Comparison of ENCODE assay signal across 1 cellular context in the genomic region with DNA sequence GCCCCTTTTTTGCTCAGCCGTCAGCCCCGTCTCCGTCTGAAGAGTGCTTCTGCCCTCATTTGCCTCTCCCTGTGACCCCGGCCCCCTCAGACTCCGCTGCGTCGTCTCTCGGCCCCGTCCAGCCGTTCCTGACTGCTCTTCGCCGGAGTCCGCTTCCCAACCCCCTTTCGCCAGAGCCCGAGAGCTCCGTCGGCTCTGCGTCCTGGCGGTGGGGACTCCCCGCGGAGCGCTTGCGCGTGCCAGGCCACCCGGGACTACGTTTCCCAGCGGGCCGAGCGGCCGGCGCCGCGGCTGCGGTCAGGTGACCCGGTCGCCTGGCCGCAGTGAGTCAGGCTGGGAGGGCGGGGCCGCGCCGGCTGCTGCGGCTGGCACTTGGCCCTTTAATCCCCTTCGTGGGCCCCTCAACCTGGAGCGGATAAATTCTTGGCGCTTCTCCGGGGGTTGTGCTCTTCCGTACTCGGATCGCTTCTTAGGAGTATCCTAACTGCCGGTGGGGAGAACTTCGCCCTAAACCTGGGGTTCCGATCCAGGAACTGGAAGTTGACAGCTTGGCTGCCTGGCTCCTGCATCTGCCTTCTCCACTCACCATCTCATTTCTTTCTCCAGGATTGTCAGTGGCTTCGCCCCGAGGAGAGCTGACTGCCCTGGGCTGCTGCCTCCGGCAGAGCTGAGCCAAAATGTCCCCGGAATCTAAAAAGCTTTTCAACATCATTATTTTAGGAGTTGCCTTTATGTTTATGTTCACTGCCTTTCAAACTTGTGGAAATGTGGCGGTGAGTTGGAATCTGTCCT.
A peak's percentile ranks its signal among the peaks of the same experiment; 100 is the strongest.
TF ChIP-seq lines count a peak whose summit lies in the region.

A gene (plus strand): TSS at position 444 of the 792 bp plus-strand sequence. CDS start 234 bp downstream, at position 678.

TF ChIP-seq in HepG2, 621 proteins besides CTCF, POLR2A, EP300 and RAD21 (continued from another document and continues in another):
- TF ChIP-seq, protein P1, sequence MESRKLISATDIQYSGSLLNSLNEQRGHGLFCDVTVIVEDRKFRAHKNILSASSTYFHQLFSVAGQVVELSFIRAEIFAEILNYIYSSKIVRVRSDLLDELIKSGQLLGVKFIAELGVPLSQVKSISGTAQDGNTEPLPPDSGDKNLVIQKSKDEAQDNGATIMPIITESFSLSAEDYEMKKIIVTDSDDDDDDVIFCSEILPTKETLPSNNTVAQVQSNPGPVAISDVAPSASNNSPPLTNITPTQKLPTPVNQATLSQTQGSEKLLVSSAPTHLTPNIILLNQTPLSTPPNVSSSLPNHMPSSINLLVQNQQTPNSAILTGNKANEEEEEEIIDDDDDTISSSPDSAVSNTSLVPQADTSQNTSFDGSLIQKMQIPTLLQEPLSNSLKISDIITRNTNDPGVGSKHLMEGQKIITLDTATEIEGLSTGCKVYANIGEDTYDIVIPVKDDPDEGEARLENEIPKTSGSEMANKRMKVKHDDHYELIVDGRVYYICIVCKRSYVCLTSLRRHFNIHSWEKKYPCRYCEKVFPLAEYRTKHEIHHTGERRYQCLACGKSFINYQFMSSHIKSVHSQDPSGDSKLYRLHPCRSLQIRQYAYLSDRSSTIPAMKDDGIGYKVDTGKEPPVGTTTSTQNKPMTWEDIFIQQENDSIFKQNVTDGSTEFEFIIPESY (CRISPR knock-in tag; IDR thresholded peaks at IDR 0.05) = 0 out of 2 replicates have a peak, but pooled peaks have one; percentile 8
- TF ChIP-seq, protein P2, sequence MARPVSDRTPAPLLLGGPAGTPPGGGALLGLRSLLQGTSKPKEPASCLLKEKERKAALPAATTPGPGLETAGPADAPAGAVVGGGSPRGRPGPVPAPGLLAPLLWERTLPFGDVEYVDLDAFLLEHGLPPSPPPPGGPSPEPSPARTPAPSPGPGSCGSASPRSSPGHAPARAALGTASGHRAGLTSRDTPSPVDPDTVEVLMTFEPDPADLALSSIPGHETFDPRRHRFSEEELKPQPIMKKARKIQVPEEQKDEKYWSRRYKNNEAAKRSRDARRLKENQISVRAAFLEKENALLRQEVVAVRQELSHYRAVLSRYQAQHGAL (CRISPR knock-in tag; IDR thresholded peaks at IDR 0.05; ENCODE audit: not compliant biosample characterization) = no peak
- TF ChIP-seq FIP1L1 (IDR thresholded peaks at IDR 0.05; ENCODE audit: borderline replicate concordance, insufficient read depth, low read depth, low read length) (0 out of 2 replicates have a peak, but pooled peaks have one; percentile 79), TBX3 (IDR thresholded peaks at IDR 0.05; ENCODE audit: borderline replicate concordance) (peak; percentile 73), CEBPB (IDR thresholded peaks at IDR 0.05; ENCODE audit: borderline replicate concordance, low read depth, low read length) (no peak), ZNF747 (CRISPR knock-in tag; IDR thresholded peaks at IDR 0.05; ENCODE audit: borderline replicate concordance) (no peak; the same call in 1 of the 2 replicates), PTBP1 (IDR thresholded peaks at IDR 0.05; ENCODE audit: low read depth, low read length, poor library complexity, severe bottlenecking) (no peak), ZNF317 (CRISPR knock-in tag; IDR thresholded peaks at IDR 0.05) (no peak), ZNF274 (CRISPR knock-in tag; IDR thresholded peaks at IDR 0.05) (no peak), SIN3B (IDR thresholded peaks at IDR 0.05; ENCODE audit: low read length) (peak; percentile 14; the same call in 1 of the 2 replicates), MBNL3 (CRISPR knock-in tag; conservative IDR thresholded peaks at IDR 0.05) (no peak), ZNF10 (CRISPR knock-in tag; IDR thresholded peaks at IDR 0.05; ENCODE audit: borderline replicate concordance, low read depth) (no peak), MXD4 (CRISPR knock-in tag; IDR thresholded peaks at IDR 0.05) (peak; percentile 77; the same call in 1 of the 2 replicates), ZNF138 (CRISPR knock-in tag; IDR thresholded peaks at IDR 0.05; ENCODE audit: low read depth) (peak; percentile 70; the same call in 1 of the 2 replicates), ZNF720 (CRISPR knock-in tag; IDR thresholded peaks at IDR 0.05) (no peak), SCMH1 (CRISPR knock-in tag; IDR thresholded peaks at IDR 0.05; ENCODE audit: borderline replicate concordance) (no peak), ZNF589 (CRISPR knock-in tag; conservative IDR thresholded peaks at IDR 0.05) (peak; percentile 66; the same call in 1 of the 2 replicates), ZNF670 (CRISPR knock-in tag; IDR thresholded peaks at IDR 0.05; ENCODE audit: borderline replicate concordance) (no peak), RAD51 (IDR thresholded peaks at IDR 0.05; ENCODE audit: borderline replicate concordance) (peak; percentile 81), ZNF781 (CRISPR knock-in tag; IDR thresholded peaks at IDR 0.05; ENCODE audit: borderline replicate concordance, not compliant biosample characterization) (no peak), BRD4 (CRISPR knock-in tag; IDR thresholded peaks at IDR 0.05) (no peak), HNRNPH1 (optimal IDR thresholded peaks at IDR 0.05; ENCODE audit: low read depth, low read length) (no peak), JARID2 (CRISPR knock-in tag; IDR thresholded peaks at IDR 0.05; ENCODE audit: insufficient replicate concordance) (no peak), FOXK1 (CRISPR knock-in tag; IDR thresholded peaks at IDR 0.05; ENCODE audit: borderline replicate concordance, low read depth) (peak; percentile 10; the same call in 1 of the 2 replicates), NRL (CRISPR knock-in tag; IDR thresholded peaks at IDR 0.05; ENCODE audit: borderline replicate concordance) (no peak), SMARCE1 (IDR thresholded peaks at IDR 0.05; ENCODE audit: borderline replicate concordance) (no peak), ZFP37 (CRISPR knock-in tag; IDR thresholded peaks at IDR 0.05; ENCODE audit: borderline replicate concordance) (no peak), PLRG1 (conservative IDR thresholded peaks at IDR 0.05) (no peak), ZNF615 (CRISPR knock-in tag; IDR thresholded peaks at IDR 0.05; ENCODE audit: borderline replicate concordance) (0 out of 2 replicates have a peak, but pooled peaks have one; percentile 18), ZNF333 (CRISPR knock-in tag; IDR thresholded peaks at IDR 0.05; ENCODE audit: borderline replicate concordance) (no peak), SOX5 (CRISPR knock-in tag; IDR thresholded peaks at IDR 0.05; ENCODE audit: borderline replicate concordance) (peak; percentile 60)
- TF ChIP-seq, protein P3, sequence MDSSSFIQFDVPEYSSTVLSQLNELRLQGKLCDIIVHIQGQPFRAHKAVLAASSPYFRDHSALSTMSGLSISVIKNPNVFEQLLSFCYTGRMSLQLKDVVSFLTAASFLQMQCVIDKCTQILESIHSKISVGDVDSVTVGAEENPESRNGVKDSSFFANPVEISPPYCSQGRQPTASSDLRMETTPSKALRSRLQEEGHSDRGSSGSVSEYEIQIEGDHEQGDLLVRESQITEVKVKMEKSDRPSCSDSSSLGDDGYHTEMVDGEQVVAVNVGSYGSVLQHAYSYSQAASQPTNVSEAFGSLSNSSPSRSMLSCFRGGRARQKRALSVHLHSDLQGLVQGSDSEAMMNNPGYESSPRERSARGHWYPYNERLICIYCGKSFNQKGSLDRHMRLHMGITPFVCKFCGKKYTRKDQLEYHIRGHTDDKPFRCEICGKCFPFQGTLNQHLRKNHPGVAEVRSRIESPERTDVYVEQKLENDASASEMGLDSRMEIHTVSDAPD (CRISPR knock-in tag; IDR thresholded peaks at IDR 0.05) = no peak; the same call in 1 of the 2 replicates
- TF ChIP-seq, protein P4, sequence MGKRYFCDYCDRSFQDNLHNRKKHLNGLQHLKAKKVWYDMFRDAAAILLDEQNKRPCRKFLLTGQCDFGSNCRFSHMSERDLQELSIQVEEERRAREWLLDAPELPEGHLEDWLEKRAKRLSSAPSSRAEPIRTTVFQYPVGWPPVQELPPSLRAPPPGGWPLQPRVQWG (CRISPR knock-in tag; IDR thresholded peaks at IDR 0.05; ENCODE audit: borderline replicate concordance, low read depth) = no peak
- TF ChIP-seq, protein P5, sequence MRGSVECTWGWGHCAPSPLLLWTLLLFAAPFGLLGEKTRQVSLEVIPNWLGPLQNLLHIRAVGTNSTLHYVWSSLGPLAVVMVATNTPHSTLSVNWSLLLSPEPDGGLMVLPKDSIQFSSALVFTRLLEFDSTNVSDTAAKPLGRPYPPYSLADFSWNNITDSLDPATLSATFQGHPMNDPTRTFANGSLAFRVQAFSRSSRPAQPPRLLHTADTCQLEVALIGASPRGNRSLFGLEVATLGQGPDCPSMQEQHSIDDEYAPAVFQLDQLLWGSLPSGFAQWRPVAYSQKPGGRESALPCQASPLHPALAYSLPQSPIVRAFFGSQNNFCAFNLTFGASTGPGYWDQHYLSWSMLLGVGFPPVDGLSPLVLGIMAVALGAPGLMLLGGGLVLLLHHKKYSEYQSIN (CRISPR knock-in tag; IDR thresholded peaks at IDR 0.05; ENCODE audit: borderline replicate concordance) = no peak
- TF ChIP-seq, protein P6, sequence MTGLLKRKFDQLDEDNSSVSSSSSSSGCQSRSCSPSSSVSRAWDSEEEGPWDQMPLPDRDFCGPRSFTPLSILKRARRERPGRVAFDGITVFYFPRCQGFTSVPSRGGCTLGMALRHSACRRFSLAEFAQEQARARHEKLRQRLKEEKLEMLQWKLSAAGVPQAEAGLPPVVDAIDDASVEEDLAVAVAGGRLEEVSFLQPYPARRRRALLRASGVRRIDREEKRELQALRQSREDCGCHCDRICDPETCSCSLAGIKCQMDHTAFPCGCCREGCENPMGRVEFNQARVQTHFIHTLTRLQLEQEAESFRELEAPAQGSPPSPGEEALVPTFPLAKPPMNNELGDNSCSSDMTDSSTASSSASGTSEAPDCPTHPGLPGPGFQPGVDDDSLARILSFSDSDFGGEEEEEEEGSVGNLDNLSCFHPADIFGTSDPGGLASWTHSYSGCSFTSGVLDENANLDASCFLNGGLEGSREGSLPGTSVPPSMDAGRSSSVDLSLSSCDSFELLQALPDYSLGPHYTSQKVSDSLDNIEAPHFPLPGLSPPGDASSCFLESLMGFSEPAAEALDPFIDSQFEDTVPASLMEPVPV (CRISPR knock-in tag; IDR thresholded peaks at IDR 0.05) = 0 out of 2 replicates have a peak, but pooled peaks have one; percentile 21
- TF ChIP-seq, protein P7, sequence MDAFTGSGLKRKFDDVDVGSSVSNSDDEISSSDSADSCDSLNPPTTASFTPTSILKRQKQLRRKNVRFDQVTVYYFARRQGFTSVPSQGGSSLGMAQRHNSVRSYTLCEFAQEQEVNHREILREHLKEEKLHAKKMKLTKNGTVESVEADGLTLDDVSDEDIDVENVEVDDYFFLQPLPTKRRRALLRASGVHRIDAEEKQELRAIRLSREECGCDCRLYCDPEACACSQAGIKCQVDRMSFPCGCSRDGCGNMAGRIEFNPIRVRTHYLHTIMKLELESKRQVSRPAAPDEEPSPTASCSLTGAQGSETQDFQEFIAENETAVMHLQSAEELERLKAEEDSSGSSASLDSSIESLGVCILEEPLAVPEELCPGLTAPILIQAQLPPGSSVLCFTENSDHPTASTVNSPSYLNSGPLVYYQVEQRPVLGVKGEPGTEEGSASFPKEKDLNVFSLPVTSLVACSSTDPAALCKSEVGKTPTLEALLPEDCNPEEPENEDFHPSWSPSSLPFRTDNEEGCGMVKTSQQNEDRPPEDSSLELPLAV (CRISPR knock-in tag; conservative IDR thresholded peaks at IDR 0.05; ENCODE audit: low read depth) = no peak
- TF ChIP-seq, protein P8, sequence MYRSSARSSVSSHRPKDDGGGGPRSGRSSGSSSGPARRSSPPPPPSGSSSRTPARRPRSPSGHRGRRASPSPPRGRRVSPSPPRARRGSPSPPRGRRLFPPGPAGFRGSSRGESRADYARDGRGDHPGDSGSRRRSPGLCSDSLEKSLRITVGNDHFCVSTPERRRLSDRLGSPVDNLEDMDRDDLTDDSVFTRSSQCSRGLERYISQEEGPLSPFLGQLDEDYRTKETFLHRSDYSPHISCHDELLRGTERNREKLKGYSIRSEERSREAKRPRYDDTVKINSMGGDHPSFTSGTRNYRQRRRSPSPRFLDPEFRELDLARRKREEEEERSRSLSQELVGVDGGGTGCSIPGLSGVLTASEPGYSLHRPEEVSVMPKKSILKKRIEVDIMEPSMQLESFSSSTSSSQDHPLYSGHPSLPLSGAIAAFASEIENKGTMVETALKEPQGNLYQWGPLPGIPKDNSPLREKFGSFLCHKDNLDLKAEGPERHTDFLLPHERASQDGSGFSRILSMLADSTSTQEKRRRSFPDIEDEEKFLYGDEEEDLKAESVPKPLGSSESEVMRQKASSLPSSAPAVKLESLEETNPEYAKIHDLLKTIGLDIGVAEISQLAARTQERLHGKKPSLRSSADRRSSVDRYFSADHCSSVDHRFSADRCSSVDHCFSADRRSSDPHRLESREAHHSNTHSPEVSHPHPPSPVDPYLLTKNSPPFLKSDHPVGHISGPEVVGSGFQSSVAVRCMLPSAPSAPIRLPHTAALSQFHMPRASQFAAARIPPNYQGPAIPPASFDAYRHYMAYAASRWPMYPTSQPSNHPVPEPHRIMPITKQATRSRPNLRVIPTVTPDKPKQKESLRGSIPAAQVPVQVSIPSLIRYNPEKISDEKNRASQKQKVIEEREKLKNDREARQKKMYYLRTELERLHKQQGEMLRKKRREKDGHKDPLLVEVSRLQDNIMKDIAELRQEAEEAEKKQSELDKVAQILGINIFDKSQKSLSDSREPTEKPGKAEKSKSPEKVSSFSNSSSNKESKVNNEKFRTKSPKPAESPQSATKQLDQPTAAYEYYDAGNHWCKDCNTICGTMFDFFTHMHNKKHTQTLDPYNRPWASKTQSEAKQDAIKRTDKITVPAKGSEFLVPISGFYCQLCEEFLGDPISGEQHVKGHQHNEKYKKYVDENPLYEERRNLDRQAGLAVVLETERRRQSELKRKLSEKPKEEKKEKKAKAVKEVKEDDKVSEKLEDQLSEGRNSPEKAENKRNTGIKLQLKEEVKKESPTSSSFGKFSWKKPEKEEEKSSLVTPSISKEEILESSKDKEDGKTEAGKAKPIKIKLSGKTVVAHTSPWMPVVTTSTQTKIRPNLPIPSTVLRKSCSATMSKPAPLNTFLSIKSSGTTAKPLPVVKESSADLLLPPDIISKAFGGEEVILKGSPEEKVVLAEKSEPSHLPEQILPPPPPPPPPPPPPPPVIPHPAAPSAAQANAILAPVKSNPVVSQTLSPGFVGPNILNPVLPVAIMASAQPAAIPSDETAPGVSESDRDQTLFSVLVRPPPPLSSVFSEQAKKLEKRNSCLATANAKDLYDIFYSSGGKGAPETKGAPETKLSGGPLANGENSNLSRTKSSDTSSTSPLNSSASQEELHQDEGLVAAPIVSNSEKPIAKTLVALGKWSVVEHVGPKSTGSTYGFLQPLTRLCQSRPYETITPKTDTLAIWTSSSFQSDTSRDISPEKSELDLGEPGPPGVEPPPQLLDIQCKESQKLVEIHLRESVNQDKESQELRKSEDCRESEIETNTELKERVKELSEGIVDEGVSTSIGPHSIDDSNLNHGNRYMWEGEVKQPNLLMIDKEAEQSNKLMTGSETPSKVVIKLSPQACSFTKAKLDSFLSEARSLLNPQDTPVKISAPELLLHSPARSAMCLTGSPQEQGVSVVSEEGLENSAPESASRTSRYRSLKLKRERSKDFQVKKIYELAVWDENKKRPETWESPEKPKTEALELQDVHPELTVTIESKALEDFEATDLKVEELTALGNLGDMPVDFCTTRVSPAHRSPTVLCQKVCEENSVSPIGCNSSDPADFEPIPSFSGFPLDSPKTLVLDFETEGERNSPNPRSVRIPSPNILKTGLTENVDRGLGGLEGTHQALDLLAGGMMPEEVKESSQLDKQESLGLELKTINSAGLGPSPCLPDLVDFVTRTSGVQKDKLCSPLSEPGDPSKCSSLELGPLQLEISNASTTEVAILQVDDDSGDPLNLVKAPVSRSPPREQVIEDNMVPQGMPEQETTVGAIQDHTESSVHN (CRISPR knock-in tag; IDR thresholded peaks at IDR 0.05) = peak; percentile 49; the same call in 1 of the 2 replicates
- TF ChIP-seq, protein P9, sequence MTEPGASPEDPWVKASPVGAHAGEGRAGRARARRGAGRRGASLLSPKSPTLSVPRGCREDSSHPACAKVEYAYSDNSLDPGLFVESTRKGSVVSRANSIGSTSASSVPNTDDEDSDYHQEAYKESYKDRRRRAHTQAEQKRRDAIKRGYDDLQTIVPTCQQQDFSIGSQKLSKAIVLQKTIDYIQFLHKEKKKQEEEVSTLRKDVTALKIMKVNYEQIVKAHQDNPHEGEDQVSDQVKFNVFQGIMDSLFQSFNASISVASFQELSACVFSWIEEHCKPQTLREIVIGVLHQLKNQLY (CRISPR knock-in tag; IDR thresholded peaks at IDR 0.05) = 0 out of 2 replicates have a peak, but pooled peaks have one; percentile 31
